ENCODE assay signal across 16 cellular contexts in the genomic region with DNA sequence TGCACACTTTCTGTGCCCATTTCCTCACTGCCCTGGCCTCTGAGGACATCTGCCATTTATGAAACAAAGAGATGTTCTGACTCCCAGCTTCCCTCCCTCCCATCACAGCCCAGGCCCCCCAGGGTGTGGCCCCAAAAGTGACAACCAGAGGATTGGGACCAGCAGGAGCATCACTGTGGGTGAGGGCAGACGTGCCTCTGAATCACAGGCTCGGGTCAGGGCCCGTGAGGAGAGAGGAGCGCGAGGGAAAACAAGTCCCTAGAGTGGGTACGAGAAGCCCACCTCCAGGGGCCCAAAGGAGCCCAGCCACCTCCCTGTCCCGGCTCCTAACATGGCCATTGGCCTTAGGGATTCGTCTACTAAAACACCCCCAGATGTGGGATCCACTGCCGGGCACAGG.
DNase-seq lines count a peak whose midpoint lies in the region; ATAC-seq and TF ChIP-seq lines count a peak whose summit lies in the region.
"Had no signal": no experiment of that assay in that cellular context is flagged by ENCODE, and none has a peak within 500 bp of the region (broad histone marks: within the 10 kb centered on the region; RNA-seq: fewer than 3 reads in every experiment).

No MANE protein-coding gene starts in this region.

- no peak for ATAC-seq in stimulated activated naive CD8-positive, alpha-beta T cell treated with anti-CD3 and anti-CD28 coated beads, Interleukin-15, amount 100 ng/mL, for 72 hours
- ATAC-seq: CD8-positive, alpha-beta T cell; GM23338; HCT116 had no signal

- CTCF ChIA-PET in activated CD4-positive, alpha-beta memory T cell treated with anti-CD3 and anti-CD28 coated beads, Interleukin-2, amount 10 ng/mL, durations not matched to agents 7 days and 5 days (lab: Charles Lee): no interaction called here
- CTCF ChIA-PET in activated CD4-positive, alpha-beta memory T cell treated with anti-CD3 and anti-CD28 coated beads for 36 hours (lab: Charles Lee): no interaction called here

- no peaks in the 10 kb centered on the region for H3K4me1 Mint-ChIP-seq in activated CD4-positive, alpha-beta memory T cell treated with anti-CD3 and anti-CD28 coated beads, Interleukin-2, amount 10 ng/mL, durations not matched to agents 7 days and 5 days
- no peaks in the 10 kb centered on the region for H3K4me1 Mint-ChIP-seq in activated CD4-positive, alpha-beta memory T cell treated with anti-CD3 and anti-CD28 coated beads for 36 hours (ENCODE audit: low read depth)
- peaks cover 12% of the 10 kb centered on the region for H3K4me1 Mint-ChIP-seq in osteocyte (ENCODE audit: unreplicated experiment)
- peaks cover 6% of the 10 kb centered on the region for H3K4me1 Mint-ChIP-seq in stimulated activated naive CD8-positive, alpha-beta T cell treated with anti-CD3 and anti-CD28 coated beads, Interleukin-15, amount 100 ng/mL, for 72 hours
- H3K4me1 Mint-ChIP-seq: CD4-positive, CD25-positive, alpha-beta regulatory T cell; GM23338; H9 had no signal

- no peaks in the 10 kb centered on the region for H3K36me3 Mint-ChIP-seq in activated CD4-positive, alpha-beta memory T cell treated with anti-CD3 and anti-CD28 coated beads, Interleukin-2, amount 10 ng/mL, durations not matched to agents 7 days and 5 days (ENCODE audit: low read depth)
- no peaks in the 10 kb centered on the region for H3K36me3 Mint-ChIP-seq in activated CD4-positive, alpha-beta memory T cell treated with anti-CD3 and anti-CD28 coated beads for 36 hours
- H3K36me3 Mint-ChIP-seq in osteocyte (ENCODE audit: unreplicated experiment): no peaks in the 10 kb centered on the region
- H3K36me3 Mint-ChIP-seq: CD4-positive, CD25-positive, alpha-beta regulatory T cell; CD8-positive, alpha-beta T cell had no signal

- no peaks in the 10 kb centered on the region for H3K9me3 Mint-ChIP-seq in activated CD4-positive, alpha-beta memory T cell treated with anti-CD3 and anti-CD28 coated beads, Interleukin-2, amount 10 ng/mL, durations not matched to agents 7 days and 5 days
- H3K9me3 Mint-ChIP-seq in activated CD4-positive, alpha-beta memory T cell treated with anti-CD3 and anti-CD28 coated beads for 36 hours: no peaks in the 10 kb centered on the region
- H3K9me3 Mint-ChIP-seq in osteocyte (ENCODE audit: unreplicated experiment): no peaks in the 10 kb centered on the region
- H3K9me3 Mint-ChIP-seq in stimulated activated naive CD8-positive, alpha-beta T cell treated with anti-CD3 and anti-CD28 coated beads, Interleukin-15, amount 100 ng/mL, for 72 hours: no peaks in the 10 kb centered on the region
- H3K9me3 Mint-ChIP-seq: CD8-positive, alpha-beta T cell; H9 had no signal

- TF ChIP-seq CTCF in osteocyte (IDR thresholded peaks at IDR 0.05): no peak

- intact Hi-C loops in activated CD4-positive, alpha-beta memory T cell treated with anti-CD3 and anti-CD28 coated beads for 36 hours (cut with micrococcal nuclease): no loop called here

- POLR2A ChIA-PET in activated CD4-positive, alpha-beta memory T cell treated with anti-CD3 and anti-CD28 coated beads, Interleukin-2, amount 10 ng/mL, durations not matched to agents 7 days and 5 days (lab: Charles Lee): no interaction called here
- POLR2A ChIA-PET in activated CD4-positive, alpha-beta memory T cell treated with anti-CD3 and anti-CD28 coated beads for 36 hours (lab: Charles Lee): no interaction called here

- peak; percentile 12 for DNase-seq in activated CD4-positive, alpha-beta memory T cell treated with anti-CD3 and anti-CD28 coated beads, Interleukin-2, amount 10 ng/mL, durations not matched to agents 7 days and 5 days
- DNase-seq in activated CD4-positive, alpha-beta memory T cell treated with anti-CD3 and anti-CD28 coated beads for 36 hours: no peak
- DNase-seq in islet precursor cell (peak; percentile 33), osteocyte (ENCODE audit: extremely low spot score, unreplicated experiment) (peak; percentile 81), KG1 (lab: John Stamatoyannopoulos, UW) (no peak), GM03348 (ENCODE audit: low spot score) (no peak)
- DNase-seq in stimulated activated naive CD8-positive, alpha-beta T cell treated with anti-CD3 and anti-CD28 coated beads, Interleukin-15, amount 100 ng/mL, for 72 hours: no peak
- DNase-seq: Caco-2; CD4-positive, CD25-positive, alpha-beta regulatory T cell; CD8-positive, alpha-beta T cell; DMS153; DND-41; H9 had no signal

- no peak overlapping the region for H3K4me3 Mint-ChIP-seq in activated CD4-positive, alpha-beta memory T cell treated with anti-CD3 and anti-CD28 coated beads, Interleukin-2, amount 10 ng/mL, durations not matched to agents 7 days and 5 days
- H3K4me3 Mint-ChIP-seq in activated CD4-positive, alpha-beta memory T cell treated with anti-CD3 and anti-CD28 coated beads for 36 hours: no peak overlapping the region
- no peak overlapping the region for H3K4me3 Mint-ChIP-seq in osteocyte (ENCODE audit: unreplicated experiment)
- H3K4me3 Mint-ChIP-seq in stimulated activated naive CD8-positive, alpha-beta T cell treated with anti-CD3 and anti-CD28 coated beads, Interleukin-15, amount 100 ng/mL, for 72 hours: no peak overlapping the region
- H3K4me3 Mint-ChIP-seq: B cell; CD4-positive, CD25-positive, alpha-beta regulatory T cell; CD8-positive, alpha-beta T cell; GM23338; H9 had no signal

- peaks cover 3% of the 10 kb centered on the region for H3K27me3 Mint-ChIP-seq in activated CD4-positive, alpha-beta memory T cell treated with anti-CD3 and anti-CD28 coated beads, Interleukin-2, amount 10 ng/mL, durations not matched to agents 7 days and 5 days
- H3K27me3 Mint-ChIP-seq in activated CD4-positive, alpha-beta memory T cell treated with anti-CD3 and anti-CD28 coated beads for 36 hours: peaks cover 11% of the 10 kb centered on the region
- H3K27me3 Mint-ChIP-seq in osteocyte (ENCODE audit: unreplicated experiment): no peaks in the 10 kb centered on the region
- peaks cover 9% of the 10 kb centered on the region for H3K27me3 Mint-ChIP-seq in stimulated activated naive CD8-positive, alpha-beta T cell treated with anti-CD3 and anti-CD28 coated beads, Interleukin-15, amount 100 ng/mL, for 72 hours

- H3K27ac Mint-ChIP-seq in activated CD4-positive, alpha-beta memory T cell treated with anti-CD3 and anti-CD28 coated beads, Interleukin-2, amount 10 ng/mL, durations not matched to agents 7 days and 5 days: no peak overlapping the region
- H3K27ac Mint-ChIP-seq in activated CD4-positive, alpha-beta memory T cell treated with anti-CD3 and anti-CD28 coated beads for 36 hours: no peak overlapping the region
- H3K27ac Mint-ChIP-seq in osteocyte (ENCODE audit: unreplicated experiment): no peak overlapping the region
- no peak overlapping the region for H3K27ac Mint-ChIP-seq in stimulated activated naive CD8-positive, alpha-beta T cell treated with anti-CD3 and anti-CD28 coated beads, Interleukin-15, amount 100 ng/mL, for 72 hours
- H3K27ac Mint-ChIP-seq: B cell; CD4-positive, CD25-positive, alpha-beta regulatory T cell; CD8-positive, alpha-beta T cell; GM23338; H9 had no signal

Comparison
In these comparisons a context has a peak if more than half of its experiments do, and no peak if none do; other contexts are left out.
1. DNase-seq: peak in activated CD4-positive, alpha-beta memory T cell treated with anti-CD3 and anti-CD28 coated beads, Interleukin-2, amount 10 ng/mL, durations not matched to agents 7 days and 5 days (single experiment), islet precursor cell (single experiment) and osteocyte (single experiment); none in activated CD4-positive, alpha-beta memory T cell treated with anti-CD3 and anti-CD28 coated beads for 36 hours (single experiment), KG1 (single experiment), stimulated activated naive CD8-positive, alpha-beta T cell treated with anti-CD3 and anti-CD28 coated beads, Interleukin-15, amount 100 ng/mL, for 72 hours (0 of 2) and GM03348 (single experiment).